In the genomic region with DNA sequence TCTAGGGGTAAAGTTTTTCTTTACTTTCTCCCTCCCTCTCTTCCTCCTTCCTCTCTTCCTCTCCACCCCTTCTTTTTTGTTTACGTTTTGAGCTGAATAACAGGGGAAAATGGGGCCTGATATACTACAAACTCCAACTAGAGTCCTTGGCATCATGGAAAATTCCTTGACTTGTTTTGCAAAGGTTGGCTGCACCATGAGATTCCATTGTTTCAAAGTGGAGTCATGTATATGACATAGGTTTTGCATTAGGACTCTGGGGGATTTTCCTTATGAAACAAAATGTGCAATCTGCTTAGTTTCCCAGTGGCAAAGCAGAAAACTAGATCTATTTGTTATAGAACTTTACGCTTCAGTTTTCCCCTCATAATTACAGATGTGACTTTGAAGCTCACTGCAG, we compare ENCODE assay signal across 1 cellular context.
TF ChIP-seq lines count a peak whose summit lies in the region.

No MANE protein-coding gene starts in this region.

TF ChIP-seq in HCT116, 20 proteins besides CTCF, POLR2A, EP300 and RAD21 (continued from another document):
- TF ChIP-seq CEBPB (IDR thresholded peaks at IDR 0.05; ENCODE audit: low read depth) = no peak
- TF ChIP-seq EZH2 (IDR thresholded peaks at IDR 0.05) = no peak
- TF ChIP-seq ZFX (IDR thresholded peaks at IDR 0.05) = no peak
- no peak for TF ChIP-seq ZNF274 (IDR thresholded peaks at IDR 0.05; ENCODE audit: low read depth, low read length)
- TF ChIP-seq SP1 (IDR thresholded peaks at IDR 0.05; ENCODE audit: low read depth) = no peak
- TF ChIP-seq, protein P1, sequence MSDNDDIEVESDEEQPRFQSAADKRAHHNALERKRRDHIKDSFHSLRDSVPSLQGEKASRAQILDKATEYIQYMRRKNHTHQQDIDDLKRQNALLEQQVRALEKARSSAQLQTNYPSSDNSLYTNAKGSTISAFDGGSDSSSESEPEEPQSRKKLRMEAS (IDR thresholded peaks at IDR 0.05) = no peak
- no peak for TF ChIP-seq POLR2AphosphoS5 (IDR thresholded peaks at IDR 0.05; ENCODE audit: low read depth, low read length)
- no peak for TF ChIP-seq ELF1 (IDR thresholded peaks at IDR 0.05; ENCODE audit: borderline replicate concordance, low read depth)
- TF ChIP-seq, protein P2, sequence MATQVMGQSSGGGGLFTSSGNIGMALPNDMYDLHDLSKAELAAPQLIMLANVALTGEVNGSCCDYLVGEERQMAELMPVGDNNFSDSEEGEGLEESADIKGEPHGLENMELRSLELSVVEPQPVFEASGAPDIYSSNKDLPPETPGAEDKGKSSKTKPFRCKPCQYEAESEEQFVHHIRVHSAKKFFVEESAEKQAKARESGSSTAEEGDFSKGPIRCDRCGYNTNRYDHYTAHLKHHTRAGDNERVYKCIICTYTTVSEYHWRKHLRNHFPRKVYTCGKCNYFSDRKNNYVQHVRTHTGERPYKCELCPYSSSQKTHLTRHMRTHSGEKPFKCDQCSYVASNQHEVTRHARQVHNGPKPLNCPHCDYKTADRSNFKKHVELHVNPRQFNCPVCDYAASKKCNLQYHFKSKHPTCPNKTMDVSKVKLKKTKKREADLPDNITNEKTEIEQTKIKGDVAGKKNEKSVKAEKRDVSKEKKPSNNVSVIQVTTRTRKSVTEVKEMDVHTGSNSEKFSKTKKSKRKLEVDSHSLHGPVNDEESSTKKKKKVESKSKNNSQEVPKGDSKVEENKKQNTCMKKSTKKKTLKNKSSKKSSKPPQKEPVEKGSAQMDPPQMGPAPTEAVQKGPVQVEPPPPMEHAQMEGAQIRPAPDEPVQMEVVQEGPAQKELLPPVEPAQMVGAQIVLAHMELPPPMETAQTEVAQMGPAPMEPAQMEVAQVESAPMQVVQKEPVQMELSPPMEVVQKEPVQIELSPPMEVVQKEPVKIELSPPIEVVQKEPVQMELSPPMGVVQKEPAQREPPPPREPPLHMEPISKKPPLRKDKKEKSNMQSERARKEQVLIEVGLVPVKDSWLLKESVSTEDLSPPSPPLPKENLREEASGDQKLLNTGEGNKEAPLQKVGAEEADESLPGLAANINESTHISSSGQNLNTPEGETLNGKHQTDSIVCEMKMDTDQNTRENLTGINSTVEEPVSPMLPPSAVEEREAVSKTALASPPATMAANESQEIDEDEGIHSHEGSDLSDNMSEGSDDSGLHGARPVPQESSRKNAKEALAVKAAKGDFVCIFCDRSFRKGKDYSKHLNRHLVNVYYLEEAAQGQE (IDR thresholded peaks at IDR 0.05; ENCODE audit: low read depth) = no peak
- no peak for TF ChIP-seq YY1 (IDR thresholded peaks at IDR 0.05; ENCODE audit: extremely low read depth, insufficient replicate concordance, low read depth, low read length)
- TF ChIP-seq TCF7L2 (IDR thresholded peaks at IDR 0.05; ENCODE audit: borderline replicate concordance, extremely low read depth, insufficient read depth, insufficient read length) = no peak
